Comparison of ENCODE assay signal across 8 cellular contexts in genomic region chr10:37857287-37858211, GRCh38. TPM values are rescaled to one million over a fixed set of nuclear protein-coding genes. Genes with fewer than 3 reads are reported as not detected.
DNase-seq lines count a peak whose midpoint lies in the region; ATAC-seq and TF ChIP-seq lines count a peak whose summit lies in the region.

TSS of gene ZNF248 (minus strand) at chr10:37857610. CDS start at chr10:37856310, 1,300 bp downstream.

- H3K4me2 ChIP-seq in Loucy (ENCODE audit: low read depth, low read length, poor library complexity, severe bottlenecking) (peak within 1 kb of the TSS; percentile 84), neuronal stem cell (ENCODE audit: insufficient read depth, low read length, poor library complexity, severe bottlenecking) (peak within 1 kb of the TSS; percentile 72)

- no peak within 1 kb of the TSS for H2BK120ac ChIP-seq in neuronal stem cell (ENCODE audit: low read depth, low read length)

- peak; percentile 97 for DNase-seq in ELR (ENCODE audit: low read depth)
- DNase-seq in H7: peak; percentile 62
- peak; percentile 95 for DNase-seq in RWPE2 (ENCODE audit: low spot score)
- DNase-seq in activated effector memory CD4-positive, alpha-beta T cell treated with anti-CD3 and anti-CD28 coated beads, Interleukin-2, amount 50 U/mL, for 16 hours: peak; percentile 98
- DNase-seq in fibroblast of the aortic adventitia (ENCODE audit: low read depth): peak; percentile 96
- peak; percentile 91 for DNase-seq in neuronal stem cell (ENCODE audit: low spot score)

- H4K8ac ChIP-seq in neuronal stem cell (ENCODE audit: low read depth, low read length): peak within 1 kb of the TSS; percentile 54

- H2AFZ ChIP-seq in Loucy (ENCODE audit: low read length) (peak within 1 kb of the TSS; percentile 97), neuronal stem cell (ENCODE audit: low read length) (no peak within 1 kb of the TSS)

- H3K9me3 ChIP-seq in Loucy (ENCODE audit: insufficient read depth, low read depth, low read length) (no peaks in the 10 kb centered on the region), RWPE2 (ENCODE audit: severe bottlenecking) (no peaks in the 10 kb centered on the region), neuronal stem cell (replicated peaks in 1 of 2; ENCODE audit: control insufficient read depth in 2 of 2, insufficient read depth in 1 of 2, low read depth in 1 of 2, low read length in 2 of 2) (no peaks in the 10 kb centered on the region)

- peak within 1 kb of the TSS; percentile 96 for H3K23ac ChIP-seq in neuronal stem cell (ENCODE audit: low read depth, low read length, poor library complexity)

- H3K9me2 ChIP-seq in Loucy (replicated peaks; ENCODE audit: low read depth, low read length): no peaks in the 10 kb centered on the region

- TF ChIP-seq CTCF in Loucy (conservative IDR thresholded peaks at IDR 0.05; ENCODE audit: low read length) (no peak), RWPE2 (IDR thresholded peaks at IDR 0.05; ENCODE audit: poor library complexity, severe bottlenecking) (no peak), fibroblast of the aortic adventitia (IDR thresholded peaks at IDR 0.05; ENCODE audit: insufficient read depth, low read length) (no peak), subcutaneous adipose tissue (IDR thresholded peaks at IDR 0.05; ENCODE audit: low read depth) (no peak)

- H4K91ac ChIP-seq in neuronal stem cell (ENCODE audit: low read depth, low read length, poor library complexity): no peak within 1 kb of the TSS

- no CpG with 5 or more reads among the region's 81 CpGs for WGBS in neuronal stem cell (ENCODE audit: extremely low coverage in 2 of 2, insufficient read length in 2 of 2, insufficient replicate concordance in 1 of 2), 2 donors

- H2BK12ac ChIP-seq in neuronal stem cell (ENCODE audit: low read length): no peak within 1 kb of the TSS

- H3K36me3 ChIP-seq in H7 (replicated peaks; ENCODE audit: control insufficient read depth, insufficient read depth, low read length) (no peaks in the 10 kb centered on the region), Loucy (ENCODE audit: insufficient read depth, low read length) (no peaks in the 10 kb centered on the region), RWPE2 (ENCODE audit: low read depth) (peaks cover 11% of the 10 kb centered on the region), neuronal stem cell (replicated peaks in 1 of 2; ENCODE audit: control insufficient read depth in 2 of 2, insufficient read depth in 2 of 2, low read length in 2 of 2) (no peaks in the 10 kb centered on the region)

- H2BK5ac ChIP-seq in neuronal stem cell (ENCODE audit: low read length): peak within 1 kb of the TSS; percentile 55

- H2AK5ac ChIP-seq in neuronal stem cell (ENCODE audit: low read depth, low read length): peak within 1 kb of the TSS; percentile 47

- H4K20me1 ChIP-seq in Loucy (ENCODE audit: insufficient read depth, low read length, poor library complexity, severe bottlenecking): no peaks in the 10 kb centered on the region

- no peaks in the 10 kb centered on the region for H3F3A ChIP-seq in Loucy (ENCODE audit: low read depth)

- peak within 1 kb of the TSS; percentile 44; the same call in 1 of the 2 replicates for H3K4me3 ChIP-seq in H7 (ENCODE audit: insufficient read depth, low read depth, low read length)
- H3K4me3 ChIP-seq in Loucy (ENCODE audit: low read length, poor library complexity, severe bottlenecking): peak within 1 kb of the TSS; percentile 89
- H3K4me3 ChIP-seq in RWPE2 (ENCODE audit: severe bottlenecking): peak within 1 kb of the TSS; percentile 71
- H3K4me3 ChIP-seq in fibroblast of the aortic adventitia (ENCODE audit: low read depth, low read length): peak within 1 kb of the TSS; percentile 84
- H3K4me3 ChIP-seq in neuronal stem cell (ENCODE audit: low read length in 2 of 2): peak within 1 kb of the TSS in 1 of 2 donors; percentile 80

- H3K27me3 ChIP-seq in H7 (ENCODE audit: control insufficient read depth, insufficient read depth, low read length): no peaks in the 10 kb centered on the region
- no peaks in the 10 kb centered on the region for H3K27me3 ChIP-seq in Loucy (ENCODE audit: insufficient read depth, low read length, poor library complexity, severe bottlenecking)
- H3K27me3 ChIP-seq in RWPE2 (ENCODE audit: insufficient read depth, poor library complexity, severe bottlenecking): no peaks in the 10 kb centered on the region
- H3K27me3 ChIP-seq in neuronal stem cell (ENCODE audit: control insufficient read depth in 3 of 3, insufficient read depth in 3 of 3, low read depth in 1 of 3, low read length in 3 of 3): no peaks in the 10 kb centered on the region

- no peak within 1 kb of the TSS for H3K4ac ChIP-seq in neuronal stem cell (ENCODE audit: low read length)

- H2BK15ac ChIP-seq in neuronal stem cell (ENCODE audit: low read length): no peak within 1 kb of the TSS

- no peaks in the 10 kb centered on the region for H3K79me1 ChIP-seq in neuronal stem cell (ENCODE audit: low read depth, low read length)

- ATAC-seq in RWPE2 (ENCODE audit: low read depth): peak; percentile 88

- H3K14ac ChIP-seq in neuronal stem cell (ENCODE audit: low read length): peak within 1 kb of the TSS; percentile 42

- H3K18ac ChIP-seq in neuronal stem cell (ENCODE audit: low read length): peak within 1 kb of the TSS; percentile 97

- peaks cover 41% of the 10 kb centered on the region for H3K79me2 ChIP-seq in Loucy (ENCODE audit: insufficient read depth, low read length)

- H3K9ac ChIP-seq in Loucy (ENCODE audit: low read depth, low read length, poor library complexity, severe bottlenecking): peak within 1 kb of the TSS; percentile 91
- H3K9ac ChIP-seq in neuronal stem cell (ENCODE audit: low read depth, low read length, poor library complexity): peak within 1 kb of the TSS; percentile 87

- H3K4me1 ChIP-seq in Loucy (ENCODE audit: insufficient read depth, low read length, poor library complexity, severe bottlenecking) (peaks cover 28% of the 10 kb centered on the region), RWPE2 (ENCODE audit: insufficient read depth, poor library complexity, severe bottlenecking) (peaks cover 16% of the 10 kb centered on the region), neuronal stem cell (ENCODE audit: control insufficient read depth in 2 of 2, insufficient read depth in 1 of 2, low read depth in 1 of 2, low read length in 2 of 2) (peaks cover 0 to 4% of the 10 kb centered on the region in 2 donors)

- peak within 1 kb of the TSS; percentile 78 for H3K27ac ChIP-seq in RWPE2 (ENCODE audit: poor library complexity, severe bottlenecking)
- H3K27ac ChIP-seq in neuronal stem cell (replicated peaks; ENCODE audit: low read length): peak within 1 kb of the TSS; percentile 94

RNA-seq across cellular contexts. Expression of gene ZNF248, which starts in this region (rescaled TPM):
- not detected in 2 replicates for total RNA-seq in H7 (2014; rRNA removed; shearing (Covaris generic))
- total RNA-seq in fibroblast of the aortic adventitia (ENCODE audit: low replicate concordance) (8.6 and 8.7 TPM in 2 replicates), subcutaneous adipose tissue (10 to 100 TPM; 12.6 to 15.8 (median 13.5) TPM)
- 10.8 TPM for polyA plus RNA-seq in neuronal stem cell (2013, experiment 1 of 2)
- polyA plus RNA-seq in neuronal stem cell (2013, experiment 2 of 2): 10.6 TPM

Comparison
In these comparisons a context has a peak if more than half of its experiments do, and no peak if none do; other contexts are left out.
1. Peak in DNase-seq and H3K4me3 ChIP-seq in H7; RNA of the gene not detected or under 1 TPM.